27 cellular contexts compared by ENCODE assay signal in genomic region chr3:64916937-64917336, GRCh38.
DNase-seq lines count a peak whose midpoint lies in the region; ATAC-seq and TF ChIP-seq lines count a peak whose summit lies in the region.
"Had no signal": no experiment of that assay in that cellular context is flagged by ENCODE, and none has a peak within 500 bp of the region (broad histone marks: within the 10 kb centered on the region; RNA-seq: fewer than 3 reads in every experiment).

No MANE protein-coding gene starts in this region.

- no peak for TF ChIP-seq CTCF in A673 (conservative IDR thresholded peaks at IDR 0.05; ENCODE audit: low read depth, low read length)
- TF ChIP-seq CTCF in nephron (IDR thresholded peaks at IDR 0.05; ENCODE audit: unreplicated experiment in 3 of 3): no peak

- H3K4me3 ChIP-seq in A673 (ENCODE audit: low read depth, low read length, poor library complexity, severe bottlenecking) (no peak overlapping the region), HUES64 (ENCODE audit: low read length) (no peak overlapping the region)
- H3K4me3 ChIP-seq: GM23248, left lung, suprapubic skin had no signal

- 3% methylated on average over 4 of the region's 4 CpGs for WGBS in HUES64

- DNase-seq in A673 (ENCODE audit: low spot score) (peak; percentile 75), iPS DF 4.7 (ENCODE audit: extremely low read depth, low spot score) (peak; percentile 38), NCI-H1436 (lab: John Stamatoyannopoulos, UW) (no peak)
- DNase-seq in stimulated activated naive CD4-positive, alpha-beta T cell (lab: John Stamatoyannopoulos, UW): no peak
- DNase-seq: activated CD4-positive, alpha-beta T cell treated with anti-CD3 and anti-CD28 coated beads, Interleukin-2, amount 10 ng/mL, durations not matched to agents 24 days and 14 days; activated naive CD4-positive, alpha-beta T cell treated with anti-CD3 and anti-CD28 coated beads for 36 hours; activated T-cell treated with anti-CD3 and anti-CD28 coated beads, Interleukin-2, amount 50 U/mL, for 48 hours; BE2C; brain microvascular endothelial cell; effector CD8-positive, alpha-beta T cell; foreskin melanocyte; GF-D8; GM23248; left lung; NCI-H1105; NCI-H2029 treated with DMSO at 0.1 percent for 48 hours; NCI-H345; NCI-H82 had no signal

- H3K27me3 ChIP-seq in A673 (replicated peaks; ENCODE audit: insufficient read depth, low read depth, low read length, poor library complexity) (no peaks in the 10 kb centered on the region), HUES64 (ENCODE audit: insufficient read depth, low read length) (peaks cover 11% of the 10 kb centered on the region; the same call in 1 of the 2 replicates)
- H3K27me3 ChIP-seq: BE2C, brain microvascular endothelial cell, left lung, suprapubic skin had no signal

- BruUV-seq in A673 (replicated peaks; lab: Mats Ljungman, UMichigan): no TSS peak

- no peak overlapping the region for H3K4me3 Mint-ChIP-seq in nephron
- H3K4me3 Mint-ChIP-seq: activated CD4-positive, alpha-beta T cell treated with anti-CD3 and anti-CD28 coated beads, Interleukin-2, amount 10 ng/mL, durations not matched to agents 24 days and 14 days; activated naive CD4-positive, alpha-beta T cell treated with anti-CD3 and anti-CD28 coated beads for 36 hours; T-helper 2 cell treated with Interferon-gamma antibody and Interleukin-4, amounts not matched to agents 5 μg/mL and 100 μg/mL, for 36 hours had no signal

- H3K9me3 Mint-ChIP-seq in nephron: peaks cover 3% of the 10 kb centered on the region

- H3K36me3 Mint-ChIP-seq in nephron (ENCODE audit: low read depth): peaks cover 7% of the 10 kb centered on the region

- H3K27me3 Mint-ChIP-seq in nephron (ENCODE audit: low read depth): no peaks in the 10 kb centered on the region
- H3K27me3 Mint-ChIP-seq: activated CD4-positive, alpha-beta T cell treated with anti-CD3 and anti-CD28 coated beads, Interleukin-2, amount 10 ng/mL, durations not matched to agents 24 days and 14 days; progenitor cell of endocrine pancreas had no signal

- H3K36me3 ChIP-seq in A673 (ENCODE audit: insufficient read depth, low read length, poor library complexity, severe bottlenecking) (no peaks in the 10 kb centered on the region), HUES64 (ENCODE audit: insufficient read depth, low read length) (no peaks in the 10 kb centered on the region)
- H3K36me3 ChIP-seq: BE2C, brain microvascular endothelial cell, left lung, suprapubic skin had no signal

- H3K27ac Mint-ChIP-seq in nephron: peak overlapping the region in 2 of 3 experiments; percentile 27 to 54
- H3K27ac Mint-ChIP-seq: activated CD4-positive, alpha-beta T cell treated with anti-CD3 and anti-CD28 coated beads, Interleukin-2, amount 10 ng/mL, durations not matched to agents 24 days and 14 days; activated naive CD4-positive, alpha-beta T cell treated with anti-CD3 and anti-CD28 coated beads for 36 hours; T-helper 2 cell treated with Interferon-gamma antibody and Interleukin-4, amounts not matched to agents 5 μg/mL and 100 μg/mL, for 36 hours had no signal

- CTCF ChIA-PET in A673 (lab: Charles Lee): no interaction called here

- ATAC-seq in HG03196 (IDR thresholded peaks at IDR 0.05; ENCODE audit: unreplicated experiment) (no peak), GM21786 (IDR thresholded peaks at IDR 0.05; ENCODE audit: unreplicated experiment) (no peak)
- ATAC-seq: esophagus mucosa had no signal

- intact Hi-C loops in A673 (cut with micrococcal nuclease; ENCODE audit: unreplicated experiment): no loop called here

- H3K4me1 ChIP-seq in A673 (ENCODE audit: insufficient read depth, low read length, poor library complexity, severe bottlenecking): peaks cover 33% of the 10 kb centered on the region
- H3K4me1 ChIP-seq in HUES64 (ENCODE audit: insufficient read depth, low read length): peaks cover 37% of the 10 kb centered on the region
- H3K4me1 ChIP-seq: BE2C had no signal

- H3K9me3 ChIP-seq in A673 (ENCODE audit: low read depth, low read length, poor library complexity, severe bottlenecking) (no peaks in the 10 kb centered on the region), HUES64 (ENCODE audit: insufficient read depth, low read depth, low read length) (no peaks in the 10 kb centered on the region)
- H3K9me3 ChIP-seq: BE2C, left lung, suprapubic skin had no signal

- peaks cover 42% of the 10 kb centered on the region for H3K4me1 Mint-ChIP-seq in nephron
- H3K4me1 Mint-ChIP-seq: activated CD4-positive, alpha-beta T cell treated with anti-CD3 and anti-CD28 coated beads, Interleukin-2, amount 10 ng/mL, durations not matched to agents 24 days and 14 days had no signal

- POLR2A ChIA-PET in A673 (lab: Charles Lee; ENCODE audit: low non-redundant PET): no interaction called here

- H3K9ac ChIP-seq in HUES64 (ENCODE audit: low read depth, low read length): no peak overlapping the region
- H3K9ac ChIP-seq: GM23248 had no signal

- H3K27ac ChIP-seq in A673 (ENCODE audit: low read depth, low read length, poor library complexity, severe bottlenecking): peak overlapping the region; percentile 73
- H3K27ac ChIP-seq in HUES64 (ENCODE audit: low read depth, low read length): peak overlapping the region; percentile 53; the same call in 1 of the 2 replicates
- H3K27ac ChIP-seq: brain microvascular endothelial cell, GM23248, VCaP had no signal

Comparison
In these comparisons a context has a peak if more than half of its experiments do, and no peak if none do; other contexts are left out.
1. DNase-seq: peak in A673 (single experiment) and iPS DF 4.7 (single experiment); none in stimulated activated naive CD4-positive, alpha-beta T cell (0 of 6) and NCI-H1436 (single experiment).